In the genomic region with DNA sequence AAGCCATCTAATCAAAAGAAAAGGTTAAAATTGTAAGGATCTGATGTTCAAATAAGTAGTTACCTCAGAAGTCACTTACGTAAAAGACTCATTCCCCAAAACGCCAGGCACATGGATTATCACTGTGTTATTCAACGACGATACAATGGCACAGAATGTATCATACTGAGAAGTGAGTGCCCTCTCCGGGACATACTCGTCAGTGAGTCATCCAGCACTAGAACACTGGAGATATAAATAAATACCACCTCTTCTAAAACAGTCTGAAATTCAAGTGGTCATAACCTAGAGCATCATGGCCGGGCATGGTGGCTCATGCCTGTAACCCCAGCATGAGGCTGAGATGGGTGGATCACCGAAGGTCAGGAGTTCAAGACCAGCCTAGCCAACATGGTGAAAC, we compare ENCODE assay signal across 11 cellular contexts. TPM values are rescaled to one million over a fixed set of nuclear protein-coding genes. Genes with fewer than 3 reads are reported as not detected.
DNase-seq lines count a peak whose midpoint lies in the region; ATAC-seq and TF ChIP-seq lines count a peak whose summit lies in the region.
"Had no signal": no experiment of that assay in that cellular context is flagged by ENCODE, and none has a peak within 500 bp of the region (broad histone marks: within the 10 kb centered on the region; RNA-seq: fewer than 3 reads in every experiment).

No MANE protein-coding gene starts in this region.

- peak; percentile 85 for DNase-seq in HPDE6-E6E7 (ENCODE audit: extremely low spot score)
- DNase-seq in amniotic stem cell (lab: John Stamatoyannopoulos, UW), result peak; percentile 67
- DNase-seq in heart left ventricle, result peak in 2 of 5 donors; percentile 53 to 65
- no peak for DNase-seq in suprapubic skin (ENCODE audit: low spot score in 2 of 2)
- DNase-seq in DMS153 treated with DMSO at 0.1 percent for 48 hours (lab: John Stamatoyannopoulos, UW; ENCODE audit: unreplicated experiment), result no peak
- no peak for DNase-seq in D341Med (ENCODE audit: low spot score)
- DNase-seq: activated CD4-positive, alpha-beta T cell treated with anti-CD3 and anti-CD28 coated beads for 1 hour; kidney; NK-92 treated with Interleukin-12 subunit alpha and Interleukin-12 subunit beta, amount 100 ng/mL, for 24 hours; small intestine had no signal

- peak in 1 of 2 donors; percentile 34 for TF ChIP-seq POLR2A in heart left ventricle (IDR thresholded peaks at IDR 0.05)
- TF ChIP-seq POLR2A in suprapubic skin (IDR thresholded peaks at IDR 0.05), result no peak

- H3K27ac ChIP-seq in heart left ventricle, result peak overlapping the region; percentile 34 to 88 (median 73)
- H3K27ac ChIP-seq in suprapubic skin, result no peak overlapping the region

- ATAC-seq in heart left ventricle (peak; percentile 91 to 97 (median 93)), HG03520 (IDR thresholded peaks at IDR 0.05; ENCODE audit: unreplicated experiment) (no peak)

- 53 to 67% (median 57%) methylated on average over 8 of the region's 8 CpGs for whole genome bisulfite sequencing in heart left ventricle, 4 donors
- 65% methylated on average over 8 of the region's 8 CpGs for WGBS in suprapubic skin

- H3K27me3 ChIP-seq in heart left ventricle (no peaks in the 10 kb centered on the region), suprapubic skin (no peaks in the 10 kb centered on the region)

- no peaks in the 10 kb centered on the region for H3K9me3 ChIP-seq in heart left ventricle
- no peaks in the 10 kb centered on the region for H3K9me3 ChIP-seq in suprapubic skin

- no peaks in the 10 kb centered on the region for H3K36me3 ChIP-seq in heart left ventricle
- H3K36me3 ChIP-seq in suprapubic skin, result no peaks in the 10 kb centered on the region

- intact Hi-C loops in heart left ventricle (cut with DNase I), result no loop called here

- H3K4me3 ChIP-seq in heart left ventricle, result peak overlapping the region in 2 of 12 donors; percentile 16 to 21
- H3K4me3 ChIP-seq in suprapubic skin, result no peak overlapping the region

- peaks cover 0 to 61% (median 29%) of the 10 kb centered on the region in 12 donors for H3K4me1 ChIP-seq in heart left ventricle
- H3K4me1 ChIP-seq in suprapubic skin, result peaks cover 36% of the 10 kb centered on the region

- TF ChIP-seq CTCF in heart left ventricle (IDR thresholded peaks at IDR 0.05) (no peak), suprapubic skin (IDR thresholded peaks at IDR 0.05) (no peak)

- peak; percentile 96 for TF ChIP-seq EP300 in suprapubic skin (IDR thresholded peaks at IDR 0.05)

RNA-seq across cellular contexts. Expression of a gene that starts 24.9 kb away (rescaled TPM):
- total RNA-seq in heart left ventricle, result 10 to 100 TPM; 19.1 to 49.9 (median 23.8) TPM
- polyA plus RNA-seq in heart left ventricle, result 10 to 100 TPM in 1 of 2 donors, 1 to 10 TPM in 1; 9.2 to 48.2 TPM
- total RNA-seq in suprapubic skin, result 10 to 100 TPM; 22.0 to 44.7 (median 31.2) TPM

RNA-seq across cellular contexts. Expression of a gene that starts 58.2 kb away (rescaled TPM):
- under 1 TPM in 3 of 9 donors, not detected in 6; 0.08 to 0.20 (median 0.16) TPM for total RNA-seq in heart left ventricle
- polyA plus RNA-seq in heart left ventricle, result under 1 TPM in 1 of 2 donors, not detected in 1; 0.03 TPM
- total RNA-seq in suprapubic skin, result 10 to 100 TPM in 3 of 4 donors, 1 to 10 TPM in 1; 8.5 to 25.6 (median 16.6) TPM

Comparison
In these comparisons a context has a peak if more than half of its experiments do, and no peak if none do; other contexts are left out.
1. DNase-seq: peak in HPDE6-E6E7 (single experiment) and amniotic stem cell (single experiment); none in suprapubic skin (0 of 2), DMS153 treated with DMSO at 0.1 percent for 48 hours (single experiment) and D341Med (single experiment).
2. RNA of a gene that starts 58.2 kb away (total RNA-seq): 8.5 to 25.6 TPM in suprapubic skin; 0.08 to 0.20 TPM in heart left ventricle; every median in the first group is over 4 times any median in the second.